In the genomic region with DNA sequence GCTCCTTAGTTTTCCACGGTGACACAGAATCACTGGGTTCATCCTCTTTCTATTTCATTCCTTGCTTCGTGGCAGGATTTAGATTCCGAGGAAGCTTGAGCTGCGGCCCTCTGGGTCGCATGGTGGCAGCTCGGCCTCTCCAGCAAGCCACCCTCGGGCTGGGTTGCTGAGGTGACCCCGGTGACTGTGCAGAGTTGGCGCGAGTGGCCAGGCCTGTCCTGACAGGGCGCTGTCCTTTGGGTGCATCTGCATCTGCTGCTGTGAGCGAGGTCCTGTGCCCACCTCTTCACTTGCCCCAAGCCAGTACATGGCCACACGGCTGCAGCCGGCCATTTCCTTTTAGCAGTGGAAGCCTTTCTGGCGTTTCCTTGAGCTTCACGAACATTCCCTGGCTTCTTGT, we compare ENCODE assay signal across 3 cellular contexts.
"Had no signal": no experiment of that assay in that cellular context is flagged by ENCODE, and none has a peak within 500 bp of the region (broad histone marks: within the 10 kb centered on the region; RNA-seq: fewer than 3 reads in every experiment).

No MANE protein-coding gene starts in this region.

- DNase-seq: GDM1, GF-D8 had no signal

- H3K4me3 ChIP-seq: GM12878 had no signal

- ATAC-seq: GM12878 had no signal
